8 cellular contexts compared by ENCODE assay signal in the genomic region with DNA sequence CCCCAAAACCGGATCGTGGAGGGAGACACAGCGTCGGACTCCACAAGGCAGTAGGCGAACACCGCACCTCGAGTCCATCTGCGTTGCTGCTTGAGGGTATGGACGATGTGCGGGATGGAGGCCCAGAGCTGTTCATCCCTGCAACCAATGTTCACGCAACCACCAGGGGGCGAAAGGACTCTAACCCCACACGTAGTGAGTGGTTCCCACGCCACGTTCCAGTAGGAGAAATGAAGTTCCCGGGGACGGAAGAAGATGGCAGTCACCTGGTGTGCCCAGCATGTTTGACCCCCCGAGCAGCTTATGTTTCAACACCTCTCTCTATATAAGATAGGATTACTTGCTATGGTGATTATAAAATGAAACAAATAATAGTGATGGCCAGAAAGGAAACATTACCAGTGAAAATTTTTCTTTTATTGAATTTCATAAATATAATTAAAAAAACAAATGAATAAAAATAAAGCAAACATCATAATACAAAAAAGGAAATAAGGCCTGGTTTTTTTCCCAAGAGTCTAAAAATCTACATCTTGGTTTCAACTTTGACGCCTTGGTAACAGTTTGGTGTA.
DNase-seq lines count a peak whose midpoint lies in the region; ATAC-seq and TF ChIP-seq lines count a peak whose summit lies in the region.

No MANE protein-coding gene starts in this region.

- H3K4me3 ChIP-seq in epithelial cell of esophagus (ENCODE audit: low read length) (no peak overlapping the region), mucosa of descending colon (no peak overlapping the region)

- POLR2A ChIA-PET in activated CD4-positive, alpha-beta memory T cell treated with anti-CD3 and anti-CD28 coated beads, Interleukin-2, amount 10 ng/mL, durations not matched to agents 7 days and 5 days (lab: Charles Lee) = no interaction called here

- H3K9me3 ChIP-seq in mucosa of descending colon = no peaks in the 10 kb centered on the region

- H3K4me1 Mint-ChIP-seq in activated CD4-positive, alpha-beta memory T cell treated with anti-CD3 and anti-CD28 coated beads, Interleukin-2, amount 10 ng/mL, durations not matched to agents 7 days and 5 days = no peaks in the 10 kb centered on the region
- peaks cover 0 to 3% of the 10 kb centered on the region in 2 donors for H3K4me1 Mint-ChIP-seq in stimulated activated naive B cell treated with anti-CD40 and anti-IgM and Interleukin-4, amounts not matched to agents 10 μg/mL and 1 μg/mL and 100 μg/mL, for 72 hours

- DNase-seq in A172 (ENCODE audit: low spot score) (peak; percentile 86), NCI-H226 (peak; percentile 53), epithelial cell of esophagus (ENCODE audit: low read depth) (peak; percentile 76), mucosa of descending colon (peak; percentile 68 to 95 (median 85))
- DNase-seq in activated CD4-positive, alpha-beta memory T cell treated with anti-CD3 and anti-CD28 coated beads, Interleukin-2, amount 10 ng/mL, durations not matched to agents 7 days and 5 days = peak; percentile 45
- peak; percentile 28 for DNase-seq in stimulated activated naive B cell treated with anti-CD40 and anti-IgM and Interleukin-4, amounts not matched to agents 10 μg/mL and 1 μg/mL and 100 μg/mL, for 72 hours

- no peaks in the 10 kb centered on the region for H3K36me3 Mint-ChIP-seq in activated CD4-positive, alpha-beta memory T cell treated with anti-CD3 and anti-CD28 coated beads, Interleukin-2, amount 10 ng/mL, durations not matched to agents 7 days and 5 days (ENCODE audit: low read depth)
- no peaks in the 10 kb centered on the region for H3K36me3 Mint-ChIP-seq in stimulated activated naive B cell treated with anti-CD40 and anti-IgM and Interleukin-4, amounts not matched to agents 10 μg/mL and 1 μg/mL and 100 μg/mL, for 72 hours

- no peak overlapping the region for H3K4me3 Mint-ChIP-seq in activated CD4-positive, alpha-beta memory T cell treated with anti-CD3 and anti-CD28 coated beads, Interleukin-2, amount 10 ng/mL, durations not matched to agents 7 days and 5 days
- peak overlapping the region; percentile 35 to 39 for H3K4me3 Mint-ChIP-seq in stimulated activated naive B cell treated with anti-CD40 and anti-IgM and Interleukin-4, amounts not matched to agents 10 μg/mL and 1 μg/mL and 100 μg/mL, for 72 hours

- intact Hi-C loops in mucosa of descending colon (cut with DNase I, micrococcal nuclease) = loop anchor here in 1 of 2 donors (5.0 to 10.0 kb wide), 2 partner anchors 456 to 609 kb away; no protein-coding TSS in a partner anchor

- no peak overlapping the region for H3K27ac Mint-ChIP-seq in activated CD4-positive, alpha-beta memory T cell treated with anti-CD3 and anti-CD28 coated beads, Interleukin-2, amount 10 ng/mL, durations not matched to agents 7 days and 5 days
- H3K27ac Mint-ChIP-seq in stimulated activated naive B cell treated with anti-CD40 and anti-IgM and Interleukin-4, amounts not matched to agents 10 μg/mL and 1 μg/mL and 100 μg/mL, for 72 hours = no peak overlapping the region

- H3K36me3 ChIP-seq in mucosa of descending colon (ENCODE audit: low read depth) = no peaks in the 10 kb centered on the region

- peaks cover under 1% of the 10 kb centered on the region for H3K4me1 ChIP-seq in mucosa of descending colon (ENCODE audit: low read depth)

- TF ChIP-seq CTCF in GM12874 (IDR thresholded peaks at IDR 0.05; ENCODE audit: insufficient read depth, low read depth, low read length) (peak; percentile 63), epithelial cell of esophagus (IDR thresholded peaks at IDR 0.05; ENCODE audit: insufficient read depth, low read depth, low read length, missing control alignments) (peak; percentile 76), mucosa of descending colon (IDR thresholded peaks at IDR 0.05) (peak; percentile 56)

- CTCF ChIA-PET in activated CD4-positive, alpha-beta memory T cell treated with anti-CD3 and anti-CD28 coated beads, Interleukin-2, amount 10 ng/mL, durations not matched to agents 7 days and 5 days (lab: Charles Lee) = interaction anchor here (0.6 to 1.6 kb wide), 7 partner anchors 20 to 610 kb away, joined by 3 to 5 read pairs (median 4); no protein-coding TSS in a partner anchor

- ATAC-seq in mucosa of descending colon (peak; percentile 96), GM18517 (IDR thresholded peaks at IDR 0.05; ENCODE audit: unreplicated experiment) (no peak)
- peak; percentile 68 to 72 for ATAC-seq in stimulated activated naive B cell treated with anti-CD40 and anti-IgM and Interleukin-4, amounts not matched to agents 10 μg/mL and 1 μg/mL and 100 μg/mL, for 72 hours (replicated peaks)

- H3K27me3 Mint-ChIP-seq in activated CD4-positive, alpha-beta memory T cell treated with anti-CD3 and anti-CD28 coated beads, Interleukin-2, amount 10 ng/mL, durations not matched to agents 7 days and 5 days = peaks cover 10% of the 10 kb centered on the region
- peaks cover 45 to 61% of the 10 kb centered on the region in 2 donors for H3K27me3 Mint-ChIP-seq in stimulated activated naive B cell treated with anti-CD40 and anti-IgM and Interleukin-4, amounts not matched to agents 10 μg/mL and 1 μg/mL and 100 μg/mL, for 72 hours

- H3K9me3 Mint-ChIP-seq in activated CD4-positive, alpha-beta memory T cell treated with anti-CD3 and anti-CD28 coated beads, Interleukin-2, amount 10 ng/mL, durations not matched to agents 7 days and 5 days = no peaks in the 10 kb centered on the region
- no peaks in the 10 kb centered on the region for H3K9me3 Mint-ChIP-seq in stimulated activated naive B cell treated with anti-CD40 and anti-IgM and Interleukin-4, amounts not matched to agents 10 μg/mL and 1 μg/mL and 100 μg/mL, for 72 hours

Comparison
In these comparisons a context has a peak if more than half of its experiments do, and no peak if none do; other contexts are left out.
1. DNase-seq: peak in every context shown above with its lines; median percentile 86 in A172; 85 in mucosa of descending colon; 76 in epithelial cell of esophagus; 53 in NCI-H226; 45 in activated CD4-positive, alpha-beta memory T cell treated with anti-CD3 and anti-CD28 coated beads, Interleukin-2, amount 10 ng/mL, durations not matched to agents 7 days and 5 days; 28 in stimulated activated naive B cell treated with anti-CD40 and anti-IgM and Interleukin-4, amounts not matched to agents 10 μg/mL and 1 μg/mL and 100 μg/mL, for 72 hours.